ENCODE assay signal across 9 cellular contexts in genomic region chr13:40172878-40173277, GRCh38.
"Had no signal": no experiment of that assay in that cellular context is flagged by ENCODE, and none has a peak within 500 bp of the region (broad histone marks: within the 10 kb centered on the region; RNA-seq: fewer than 3 reads in every experiment).

No MANE protein-coding gene starts in this region.

- H3K27ac ChIP-seq: stomach had no signal

- DNase-seq: activated naive CD4-positive, alpha-beta T cell treated with anti-CD3 and anti-CD28 coated beads, Interleukin-2, amount 50 U/mL, for 16 hours; effector memory CD4-positive, alpha-beta T cell; hypothalamus; small intestine; stomach; T-helper 2 cell had no signal

- FAIRE-seq: small intestine, TTC549, urothelium cell line had no signal

- H3K36me3 ChIP-seq: stomach had no signal

- H3K4me3 ChIP-seq: mucosa of descending colon, stomach had no signal

- H3K9me3 ChIP-seq: mucosa of descending colon, stomach had no signal
